ENCODE assay signal across 2 cellular contexts in genomic region chr19:29663861-29664752, GRCh38.
TF ChIP-seq lines count a peak whose summit lies in the region.

No MANE protein-coding gene starts in this region.

TF ChIP-seq in HepG2, 621 proteins besides CTCF, POLR2A, EP300 and RAD21:
- TF ChIP-seq DPF2 (CRISPR knock-in tag; IDR thresholded peaks at IDR 0.05; ENCODE audit: borderline replicate concordance, low read depth) (no peak), ZFY (CRISPR knock-in tag; IDR thresholded peaks at IDR 0.05) (0 out of 2 replicates have a peak, but pooled peaks have one; percentile 16)

TF ChIP-seq in HEK293T, 16 proteins besides CTCF, POLR2A, EP300 and RAD21:
- TF ChIP-seq FOXA1 (IDR thresholded peaks at IDR 0.05) (no peak), ARNT (IDR thresholded peaks at IDR 0.05) (no peak), FOXM1 (IDR thresholded peaks at IDR 0.05; ENCODE audit: borderline replicate concordance) (no peak), ZNF384 (IDR thresholded peaks at IDR 0.05) (no peak), SUZ12 (IDR thresholded peaks at IDR 0.05) (no peak), ELF4 (IDR thresholded peaks at IDR 0.05) (no peak), LEF1 (IDR thresholded peaks at IDR 0.05; ENCODE audit: borderline replicate concordance) (no peak), BHLHE40 (IDR thresholded peaks at IDR 0.05; ENCODE audit: borderline replicate concordance) (no peak), SP1 (IDR thresholded peaks at IDR 0.05) (no peak), CTBP1 (IDR thresholded peaks at IDR 0.05; ENCODE audit: borderline replicate concordance) (no peak), PKNOX1 (IDR thresholded peaks at IDR 0.05) (no peak)
